Comparison of ENCODE assay signal across 8 cellular contexts in genomic region chr3:28328188-28329151, GRCh38. TPM values are rescaled to one million over a fixed set of nuclear protein-coding genes. Genes with fewer than 3 reads are reported as not detected.
DNase-seq lines count a peak whose midpoint lies in the region; ATAC-seq and TF ChIP-seq lines count a peak whose summit lies in the region.

No MANE protein-coding gene starts in this region.

- H3K4me1 ChIP-seq in thoracic aorta (ENCODE audit: control insufficient read depth in 1 of 2, low read depth in 2 of 2): peaks cover 0 to 6% of the 10 kb centered on the region in 2 donors

- no peaks in the 10 kb centered on the region for H3K9me3 Mint-ChIP-seq in glutamatergic neuron (ENCODE audit: unreplicated experiment)

- no peaks in the 10 kb centered on the region for H3K9me3 ChIP-seq in thoracic aorta

- TF ChIP-seq CTCF in glutamatergic neuron (IDR thresholded peaks at IDR 0.05; ENCODE audit: partially characterized antibody, unreplicated experiment) (peak; percentile 91), thoracic aorta (IDR thresholded peaks at IDR 0.05) (peak; percentile 75)

- DNase-seq in NCI-H1092 treated with DMSO at 0.1 percent for 48 hours (lab: John Stamatoyannopoulos, UW) (peak; percentile 2), NCI-H1092 (lab: John Stamatoyannopoulos, UW) (no peak), SW480 (ENCODE audit: low spot score) (peak; percentile 37), glutamatergic neuron (no peak), thoracic aorta (ENCODE audit: low spot score) (no peak), substantia nigra (lab: John Stamatoyannopoulos, UW) (no peak), AG08396 (ENCODE audit: low spot score) (no peak)

- no peaks in the 10 kb centered on the region for H3K27me3 ChIP-seq in thoracic aorta (replicated peaks; ENCODE audit: insufficient read depth)

- ATAC-seq in HG03432 (IDR thresholded peaks at IDR 0.05; ENCODE audit: unreplicated experiment) (peak; percentile 24), thoracic aorta (ENCODE audit: insufficient number of reproducible peaks, low FRiP score, low read depth) (no peak)

- H3K27ac Mint-ChIP-seq in glutamatergic neuron (ENCODE audit: unreplicated experiment): no peak overlapping the region

- H3K4me1 Mint-ChIP-seq in glutamatergic neuron (ENCODE audit: low read depth, unreplicated experiment): no peaks in the 10 kb centered on the region

- no peaks in the 10 kb centered on the region for H3K36me3 Mint-ChIP-seq in glutamatergic neuron (ENCODE audit: unreplicated experiment)

- no peaks in the 10 kb centered on the region for H3K36me3 ChIP-seq in thoracic aorta

- H3K4me3 ChIP-seq in thoracic aorta: no peak overlapping the region

- no peak overlapping the region for H3K27ac ChIP-seq in thoracic aorta
- no peak overlapping the region for H3K27ac ChIP-seq in substantia nigra (ENCODE audit: low read depth, low read length, poor library complexity, severe bottlenecking)

- H3K27me3 Mint-ChIP-seq in glutamatergic neuron (ENCODE audit: unreplicated experiment): no peaks in the 10 kb centered on the region

- no peak overlapping the region for H3K4me3 Mint-ChIP-seq in glutamatergic neuron (ENCODE audit: unreplicated experiment)

RNA-seq across cellular contexts. Expression of gene ZCWPW2, which starts 20.1 kb away (rescaled TPM):
- total RNA-seq in glutamatergic neuron (ENCODE audit: unreplicated experiment) (0.49 TPM), thoracic aorta (1 to 10 TPM in 1 of 2 donors, under 1 TPM in 1; 0.81 to 2.7 TPM)

RNA-seq across cellular contexts. Expression of gene AZI2, which starts 20.2 kb away (rescaled TPM):
- total RNA-seq in glutamatergic neuron (ENCODE audit: unreplicated experiment) (54.4 TPM), thoracic aorta (10 to 100 TPM; 32.2 to 79.8 TPM)

Comparison
In these comparisons a context has a peak if more than half of its experiments do, and no peak if none do; other contexts are left out.
1. DNase-seq: peak in NCI-H1092 treated with DMSO at 0.1 percent for 48 hours (single experiment) and SW480 (single experiment); none in NCI-H1092 (single experiment), glutamatergic neuron (single experiment), thoracic aorta (single experiment), substantia nigra (0 of 49) and AG08396 (single experiment).